ENCODE assay signal across 2 cellular contexts in genomic region chr1:45306905-45307304, GRCh38.
TF ChIP-seq lines count a peak whose summit lies in the region.

No MANE protein-coding gene starts in this region.

TF ChIP-seq in WTC11, 78 proteins besides CTCF, POLR2A, EP300 and RAD21 (continues in another document):
- TF ChIP-seq CDX4 (CRISPR knock-in tag; IDR thresholded peaks at IDR 0.05; ENCODE audit: borderline replicate concordance) (no peak), ZNF219 (CRISPR knock-in tag; IDR thresholded peaks at IDR 0.05; ENCODE audit: borderline replicate concordance) (no peak), ATF6 (CRISPR knock-in tag; IDR thresholded peaks at IDR 0.05) (no peak), SOX15 (CRISPR knock-in tag; IDR thresholded peaks at IDR 0.05) (no peak), ZMAT4 (CRISPR knock-in tag; IDR thresholded peaks at IDR 0.05) (no peak), IRF2 (CRISPR knock-in tag; IDR thresholded peaks at IDR 0.05; ENCODE audit: borderline replicate concordance, low read depth) (no peak), ZNF423 (CRISPR knock-in tag; IDR thresholded peaks at IDR 0.05) (no peak), GABPB1 (CRISPR knock-in tag; IDR thresholded peaks at IDR 0.05) (no peak), ATF2 (CRISPR knock-in tag; IDR thresholded peaks at IDR 0.05; ENCODE audit: borderline replicate concordance, low read depth) (no peak), ZNF671 (CRISPR knock-in tag; IDR thresholded peaks at IDR 0.05) (no peak), ETV6 (CRISPR knock-in tag; IDR thresholded peaks at IDR 0.05) (no peak), TEAD4 (CRISPR knock-in tag; IDR thresholded peaks at IDR 0.05) (no peak), JAZF1 (CRISPR knock-in tag; IDR thresholded peaks at IDR 0.05) (no peak), OVOL2 (CRISPR knock-in tag; IDR thresholded peaks at IDR 0.05; ENCODE audit: borderline replicate concordance) (no peak), NFE2L1 (CRISPR knock-in tag; IDR thresholded peaks at IDR 0.05) (no peak)
- TF ChIP-seq, protein P1, sequence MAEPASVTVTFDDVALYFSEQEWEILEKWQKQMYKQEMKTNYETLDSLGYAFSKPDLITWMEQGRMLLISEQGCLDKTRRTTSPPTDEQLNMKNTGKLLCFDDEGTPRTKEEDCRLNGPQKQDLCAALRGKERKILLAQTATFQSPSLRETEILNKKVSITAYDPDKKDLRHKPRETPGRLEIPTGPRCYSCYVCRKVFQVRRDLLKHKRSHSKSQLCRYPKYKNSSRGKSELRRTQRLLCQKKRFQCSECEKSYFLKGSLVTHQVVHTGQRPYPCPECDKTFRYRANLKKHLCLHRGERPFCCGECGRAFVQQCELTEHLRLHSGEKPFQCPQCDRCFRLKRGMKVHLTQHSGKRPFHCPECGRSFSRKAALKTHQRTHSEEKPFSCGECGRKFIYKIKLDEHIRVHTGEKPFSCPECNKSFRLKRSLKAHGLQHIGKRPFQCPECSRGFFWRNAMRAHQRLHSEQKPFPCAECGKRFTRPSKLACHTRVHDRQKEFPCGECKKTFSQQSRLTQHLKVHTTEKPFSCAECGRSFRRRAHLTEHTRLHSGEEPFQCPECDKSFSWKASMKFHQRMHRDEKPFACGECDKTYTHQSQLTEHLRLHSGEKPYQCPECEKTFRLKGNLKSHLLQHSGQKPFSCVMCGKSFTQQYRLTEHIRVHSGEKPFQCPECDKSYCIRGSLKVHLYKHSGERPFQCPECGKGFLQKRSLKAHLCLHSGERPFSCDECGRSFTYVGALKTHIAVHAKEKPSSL (CRISPR knock-in tag; conservative IDR thresholded peaks at IDR 0.05), result no peak
- TF ChIP-seq, protein P2, sequence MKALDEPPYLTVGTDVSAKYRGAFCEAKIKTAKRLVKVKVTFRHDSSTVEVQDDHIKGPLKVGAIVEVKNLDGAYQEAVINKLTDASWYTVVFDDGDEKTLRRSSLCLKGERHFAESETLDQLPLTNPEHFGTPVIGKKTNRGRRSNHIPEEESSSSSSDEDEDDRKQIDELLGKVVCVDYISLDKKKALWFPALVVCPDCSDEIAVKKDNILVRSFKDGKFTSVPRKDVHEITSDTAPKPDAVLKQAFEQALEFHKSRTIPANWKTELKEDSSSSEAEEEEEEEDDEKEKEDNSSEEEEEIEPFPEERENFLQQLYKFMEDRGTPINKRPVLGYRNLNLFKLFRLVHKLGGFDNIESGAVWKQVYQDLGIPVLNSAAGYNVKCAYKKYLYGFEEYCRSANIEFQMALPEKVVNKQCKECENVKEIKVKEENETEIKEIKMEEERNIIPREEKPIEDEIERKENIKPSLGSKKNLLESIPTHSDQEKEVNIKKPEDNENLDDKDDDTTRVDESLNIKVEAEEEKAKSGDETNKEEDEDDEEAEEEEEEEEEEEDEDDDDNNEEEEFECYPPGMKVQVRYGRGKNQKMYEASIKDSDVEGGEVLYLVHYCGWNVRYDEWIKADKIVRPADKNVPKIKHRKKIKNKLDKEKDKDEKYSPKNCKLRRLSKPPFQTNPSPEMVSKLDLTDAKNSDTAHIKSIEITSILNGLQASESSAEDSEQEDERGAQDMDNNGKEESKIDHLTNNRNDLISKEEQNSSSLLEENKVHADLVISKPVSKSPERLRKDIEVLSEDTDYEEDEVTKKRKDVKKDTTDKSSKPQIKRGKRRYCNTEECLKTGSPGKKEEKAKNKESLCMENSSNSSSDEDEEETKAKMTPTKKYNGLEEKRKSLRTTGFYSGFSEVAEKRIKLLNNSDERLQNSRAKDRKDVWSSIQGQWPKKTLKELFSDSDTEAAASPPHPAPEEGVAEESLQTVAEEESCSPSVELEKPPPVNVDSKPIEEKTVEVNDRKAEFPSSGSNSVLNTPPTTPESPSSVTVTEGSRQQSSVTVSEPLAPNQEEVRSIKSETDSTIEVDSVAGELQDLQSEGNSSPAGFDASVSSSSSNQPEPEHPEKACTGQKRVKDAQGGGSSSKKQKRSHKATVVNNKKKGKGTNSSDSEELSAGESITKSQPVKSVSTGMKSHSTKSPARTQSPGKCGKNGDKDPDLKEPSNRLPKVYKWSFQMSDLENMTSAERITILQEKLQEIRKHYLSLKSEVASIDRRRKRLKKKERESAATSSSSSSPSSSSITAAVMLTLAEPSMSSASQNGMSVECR (CRISPR knock-in tag; IDR thresholded peaks at IDR 0.05; ENCODE audit: borderline replicate concordance), result no peak

TF ChIP-seq in endothelial cell of umbilical vein, 7 proteins besides CTCF, POLR2A, EP300 and RAD21:
- no peak for TF ChIP-seq POLR2AphosphoS5 (IDR thresholded peaks at IDR 0.05; ENCODE audit: insufficient read depth, low read depth, low read length)
- TF ChIP-seq MYC (IDR thresholded peaks at IDR 0.05; ENCODE audit: low read depth, low read length), result no peak
- TF ChIP-seq JUN (IDR thresholded peaks at IDR 0.05; ENCODE audit: borderline replicate concordance, insufficient read depth, insufficient read length, low read depth), result no peak
- no peak for TF ChIP-seq FOS (IDR thresholded peaks at IDR 0.05; ENCODE audit: borderline replicate concordance, insufficient read depth, low read length)
